In the genomic region with DNA sequence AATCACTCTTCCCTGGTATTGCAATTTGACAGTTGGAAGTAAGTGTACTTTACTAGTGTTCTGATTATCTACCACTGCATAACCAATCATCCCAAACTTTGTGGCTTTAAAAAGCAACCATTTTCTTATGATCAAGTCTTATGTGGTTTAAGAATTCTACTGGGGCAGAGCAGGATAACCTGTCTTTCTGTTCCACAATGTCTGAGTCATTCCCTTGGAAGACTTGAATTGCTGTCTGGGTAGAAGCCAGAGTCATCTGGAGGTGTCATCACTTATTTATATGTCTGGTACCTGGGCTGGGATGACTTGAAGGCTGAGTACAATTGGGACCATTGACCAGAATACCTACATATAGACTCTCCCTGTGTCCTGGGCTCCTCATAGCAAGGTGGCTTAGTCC, we compare ENCODE assay signal across 16 cellular contexts.
DNase-seq lines count a peak whose midpoint lies in the region; ATAC-seq and TF ChIP-seq lines count a peak whose summit lies in the region.
"Had no signal": no experiment of that assay in that cellular context is flagged by ENCODE, and none has a peak within 500 bp of the region (broad histone marks: within the 10 kb centered on the region; RNA-seq: fewer than 3 reads in every experiment).

No MANE protein-coding gene starts in this region.

- peaks cover 17% of the 10 kb centered on the region for H3K9me3 Mint-ChIP-seq in MCF 10A (ENCODE audit: unreplicated experiment)
- peaks cover 22% of the 10 kb centered on the region for H3K9me3 Mint-ChIP-seq in activated T-cell treated with anti-CD3 and anti-CD28 coated beads, Interleukin-2, amount 50 U/mL, for 24 hours

- H3K9me3 ChIP-seq in breast epithelium = no peaks in the 10 kb centered on the region

- no peaks in the 10 kb centered on the region for H3K27me3 ChIP-seq in breast epithelium
- H3K27me3 ChIP-seq: BE2C had no signal

- CTCF ChIA-PET in MCF 10A (lab: Yijun Ruan, JAX) = no interaction called here

- H3K4me1 ChIP-seq in breast epithelium = no peaks in the 10 kb centered on the region

- H3K36me3 ChIP-seq in breast epithelium = no peaks in the 10 kb centered on the region
- H3K36me3 ChIP-seq: BE2C had no signal

- H3K4me3 Mint-ChIP-seq in MCF 10A (ENCODE audit: unreplicated experiment) = no peak overlapping the region
- no peak overlapping the region for H3K4me3 Mint-ChIP-seq in activated T-cell treated with anti-CD3 and anti-CD28 coated beads, Interleukin-2, amount 50 U/mL, for 24 hours
- H3K4me3 Mint-ChIP-seq: CD4-positive, alpha-beta T cell had no signal

- peak; percentile 28 for ATAC-seq in esophagus mucosa
- no peak for ATAC-seq in Right ventricle myocardium inferior
- ATAC-seq in HG03045 (IDR thresholded peaks at IDR 0.05; ENCODE audit: unreplicated experiment) = no peak
- ATAC-seq: K562 had no signal

- no TSS peak for BruUV-seq in MCF 10A (replicated peaks; lab: Mats Ljungman, UMichigan)

- H3K4me1 Mint-ChIP-seq in MCF 10A (ENCODE audit: insufficient read depth, unreplicated experiment) = peaks cover 5% of the 10 kb centered on the region
- no peaks in the 10 kb centered on the region for H3K4me1 Mint-ChIP-seq in activated T-cell treated with anti-CD3 and anti-CD28 coated beads, Interleukin-2, amount 50 U/mL, for 24 hours (ENCODE audit: low read depth)

- DNase-seq in MCF 10A (ENCODE audit: unreplicated experiment) (peak; percentile 29), breast epithelium (ENCODE audit: low spot score in 2 of 2) (no peak), kidney tubule cell (ENCODE audit: low spot score) (peak; percentile 39), Right ventricle myocardium inferior (ENCODE audit: missing footprints) (no peak), D341Med (ENCODE audit: low spot score) (no peak)
- no peak for DNase-seq in activated T-cell treated with anti-CD3 and anti-CD28 coated beads, Interleukin-2, amount 50 U/mL, for 24 hours
- DNase-seq: BE2C; CD4-positive, alpha-beta T cell; NCI-H1092; NCI-H2081 treated with DMSO at 0.1 percent for 48 hours; NCI-H524; SHP77 treated with DMSO at 0.1 percent for 48 hours had no signal

- no peaks in the 10 kb centered on the region for H3K27me3 Mint-ChIP-seq in MCF 10A (ENCODE audit: insufficient read depth, unreplicated experiment)
- no peaks in the 10 kb centered on the region for H3K27me3 Mint-ChIP-seq in activated T-cell treated with anti-CD3 and anti-CD28 coated beads, Interleukin-2, amount 50 U/mL, for 24 hours
- H3K27me3 Mint-ChIP-seq: CD4-positive, alpha-beta T cell had no signal

- TF ChIP-seq CTCF in MCF 10A (IDR thresholded peaks at IDR 0.05; ENCODE audit: unreplicated experiment) (no peak), breast epithelium (IDR thresholded peaks at IDR 0.05) (no peak)

- H3K27ac ChIP-seq in breast epithelium = no peak overlapping the region
- H3K27ac ChIP-seq: 22Rv1 had no signal

- H3K4me3 ChIP-seq in breast epithelium = no peak overlapping the region
- H3K4me3 ChIP-seq: K562 had no signal

- intact Hi-C loops in MCF 10A (cut with micrococcal nuclease) (no loop called here), breast epithelium (cut with DNase I; ENCODE audit: low total_unique reads) (no loop called here), Right ventricle myocardium inferior (cut with DNase I) (no loop called here)

- TF ChIP-seq POLR2A in breast epithelium (IDR thresholded peaks at IDR 0.05) = no peak

- H3K36me3 Mint-ChIP-seq in MCF 10A (ENCODE audit: insufficient read depth, unreplicated experiment) = no peaks in the 10 kb centered on the region
- no peaks in the 10 kb centered on the region for H3K36me3 Mint-ChIP-seq in activated T-cell treated with anti-CD3 and anti-CD28 coated beads, Interleukin-2, amount 50 U/mL, for 24 hours (ENCODE audit: low read depth)

- POLR2A ChIA-PET in MCF 10A (lab: Yijun Ruan, JAX) = no interaction called here

- H3K27ac Mint-ChIP-seq in MCF 10A (ENCODE audit: low read depth, unreplicated experiment) = no peak overlapping the region
- no peak overlapping the region for H3K27ac Mint-ChIP-seq in activated T-cell treated with anti-CD3 and anti-CD28 coated beads, Interleukin-2, amount 50 U/mL, for 24 hours
- H3K27ac Mint-ChIP-seq: CD4-positive, alpha-beta T cell had no signal

Comparison
In these comparisons a context has a peak if more than half of its experiments do, and no peak if none do; other contexts are left out.
1. DNase-seq: peak in MCF 10A (single experiment) and kidney tubule cell (single experiment); none in breast epithelium (0 of 2), activated T-cell treated with anti-CD3 and anti-CD28 coated beads, Interleukin-2, amount 50 U/mL, for 24 hours (single experiment), Right ventricle myocardium inferior (single experiment) and D341Med (single experiment).